ENCODE assay signal across 8 cellular contexts in the genomic region with DNA sequence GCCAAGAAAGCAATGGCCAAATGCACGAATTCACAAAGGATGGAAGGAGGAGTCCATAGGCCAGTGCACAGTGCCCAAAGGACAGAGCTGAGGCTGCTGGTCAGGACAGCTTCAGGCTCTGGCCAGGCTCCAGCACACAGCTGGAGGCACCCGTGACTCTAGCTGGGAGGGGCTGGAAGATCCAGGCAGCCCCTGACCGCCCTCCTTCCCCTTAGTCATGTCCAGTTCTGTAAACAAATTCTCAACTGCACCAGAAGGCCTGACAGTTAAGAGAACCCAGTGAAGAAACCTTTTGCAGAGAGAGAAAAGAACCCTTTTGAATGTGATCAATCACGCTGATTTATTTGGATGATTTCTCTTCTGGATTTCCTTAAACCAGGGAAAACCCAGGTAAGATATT. TPM values are rescaled to one million over a fixed set of nuclear protein-coding genes. Genes with fewer than 3 reads are reported as not detected.
DNase-seq lines count a peak whose midpoint lies in the region; TF ChIP-seq lines count a peak whose summit lies in the region.
"Had no signal": no experiment of that assay in that cellular context is flagged by ENCODE, and none has a peak within 500 bp of the region (broad histone marks: within the 10 kb centered on the region; RNA-seq: fewer than 3 reads in every experiment).

No MANE protein-coding gene starts in this region.

- intact Hi-C loops in lower leg skin (cut with DNase I; ENCODE audit: low total_unique reads) = no loop called here
- intact Hi-C loops in activated naive CD4-positive, alpha-beta T cell treated with anti-CD3 and anti-CD28 coated beads for 36 hours (cut with micrococcal nuclease) = no loop called here

- H3K4me1 Mint-ChIP-seq in activated naive CD4-positive, alpha-beta T cell treated with anti-CD3 and anti-CD28 coated beads for 36 hours (ENCODE audit: low read depth) = peaks cover 10% of the 10 kb centered on the region

- no peaks in the 10 kb centered on the region for H3K36me3 Mint-ChIP-seq in activated naive CD4-positive, alpha-beta T cell treated with anti-CD3 and anti-CD28 coated beads for 36 hours (ENCODE audit: low read depth)

- CTCF ChIA-PET in activated naive CD4-positive, alpha-beta T cell treated with anti-CD3 and anti-CD28 coated beads for 36 hours (lab: Charles Lee) = interaction anchor here (0.6 kb wide), 1 partner anchor 175 kb away, joined by 3 read pairs; no protein-coding TSS in a partner anchor

- TF ChIP-seq POLR2A in lower leg skin (IDR thresholded peaks at IDR 0.05) = no peak

- peak; percentile 75 for DNase-seq in NCI-H146 (lab: John Stamatoyannopoulos, UW)
- DNase-seq in choroid plexus epithelial cell (ENCODE audit: low read depth) = peak; percentile 98
- DNase-seq in lower leg skin (ENCODE audit: low spot score in 2 of 2) = peak; percentile 88 to 95
- peak; percentile 84 for DNase-seq in ureter (ENCODE audit: low spot score)
- no peak for DNase-seq in activated naive CD4-positive, alpha-beta T cell treated with anti-CD3 and anti-CD28 coated beads for 36 hours
- DNase-seq in activated CD8-positive, alpha-beta memory T cell treated with anti-CD3 and anti-CD28 coated beads, Interleukin-2, amount 50 U/mL, for 4 hours = no peak
- no peak for DNase-seq in MV-4-11 (lab: John Stamatoyannopoulos, UW)
- DNase-seq: activated CD4-positive, alpha-beta T cell treated with anti-CD3 and anti-CD28 coated beads, Interleukin-2, amount 10 ng/mL, durations not matched to agents 24 days and 14 days had no signal

- H3K4me3 ChIP-seq in choroid plexus epithelial cell (ENCODE audit: low read depth, low read length) = no peak overlapping the region
- H3K4me3 ChIP-seq in lower leg skin (ENCODE audit: low read depth, poor library complexity, severe bottlenecking) = no peak overlapping the region

- 41 to 48% methylated on average over 4 of the region's 4 CpGs for WGBS in lower leg skin, 2 donors

- no peak overlapping the region for H3K27ac Mint-ChIP-seq in activated naive CD4-positive, alpha-beta T cell treated with anti-CD3 and anti-CD28 coated beads for 36 hours
- H3K27ac Mint-ChIP-seq: activated CD4-positive, alpha-beta T cell treated with anti-CD3 and anti-CD28 coated beads, Interleukin-2, amount 10 ng/mL, durations not matched to agents 24 days and 14 days had no signal

- no peaks in the 10 kb centered on the region for H3K27me3 Mint-ChIP-seq in activated naive CD4-positive, alpha-beta T cell treated with anti-CD3 and anti-CD28 coated beads for 36 hours (ENCODE audit: low read depth)

- H3K9me3 Mint-ChIP-seq in activated naive CD4-positive, alpha-beta T cell treated with anti-CD3 and anti-CD28 coated beads for 36 hours = no peaks in the 10 kb centered on the region
- H3K9me3 Mint-ChIP-seq: activated CD4-positive, alpha-beta T cell treated with anti-CD3 and anti-CD28 coated beads, Interleukin-2, amount 10 ng/mL, durations not matched to agents 24 days and 14 days had no signal

- TF ChIP-seq CTCF in choroid plexus epithelial cell (conservative IDR thresholded peaks at IDR 0.05; ENCODE audit: low read depth, low read length) (no peak), lower leg skin (IDR thresholded peaks at IDR 0.05) (no peak)

- no peak overlapping the region for H3K4me3 Mint-ChIP-seq in activated naive CD4-positive, alpha-beta T cell treated with anti-CD3 and anti-CD28 coated beads for 36 hours
- H3K4me3 Mint-ChIP-seq: activated CD4-positive, alpha-beta T cell treated with anti-CD3 and anti-CD28 coated beads, Interleukin-2, amount 10 ng/mL, durations not matched to agents 24 days and 14 days had no signal

RNA-seq across cellular contexts. Expression of a gene that starts 7.7 kb away (rescaled TPM):
- total RNA-seq in lower leg skin = 100 to 1,000 TPM in 3 of 4 donors, 10 to 100 TPM in 1; 85.6 to 159 (median 121) TPM
- total RNA-seq in ureter = 225 TPM
- 100 to 1,000 TPM; 248 to 261 TPM for total RNA-seq in activated naive CD4-positive, alpha-beta T cell treated with anti-CD3 and anti-CD28 coated beads for 36 hours

Comparison
In these comparisons a context has a peak if more than half of its experiments do, and no peak if none do; other contexts are left out.
1. DNase-seq: peak in NCI-H146 (single experiment), choroid plexus epithelial cell (single experiment), lower leg skin (2 of 2) and ureter (single experiment); none in activated naive CD4-positive, alpha-beta T cell treated with anti-CD3 and anti-CD28 coated beads for 36 hours (single experiment), activated CD8-positive, alpha-beta memory T cell treated with anti-CD3 and anti-CD28 coated beads, Interleukin-2, amount 50 U/mL, for 4 hours (single experiment) and MV-4-11 (single experiment).